In the genomic region with DNA sequence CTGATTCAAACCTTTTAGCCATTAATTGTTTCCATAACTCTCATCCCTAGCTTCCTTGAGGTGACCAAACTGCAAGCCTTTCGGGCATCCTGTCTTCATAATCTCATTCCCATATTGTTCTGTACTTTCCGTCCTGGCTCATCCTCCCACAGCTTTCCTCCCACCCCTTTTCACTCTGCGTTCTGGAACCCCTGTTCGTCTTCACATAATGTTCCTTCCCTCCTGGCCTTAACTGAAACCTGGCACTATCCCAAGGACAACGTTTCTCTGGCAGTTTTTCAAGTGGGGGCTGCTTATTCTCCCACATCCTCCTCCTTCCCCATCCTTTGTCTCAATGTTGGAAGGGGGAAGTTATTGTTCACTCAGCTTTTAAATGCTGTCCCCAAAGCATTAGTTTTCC, we compare ENCODE assay signal across 8 cellular contexts. TPM values are rescaled to one million over a fixed set of nuclear protein-coding genes. Genes with fewer than 3 reads are reported as not detected.
DNase-seq lines count a peak whose midpoint lies in the region; ATAC-seq, FAIRE-seq and TF ChIP-seq lines count a peak whose summit lies in the region.

No MANE protein-coding gene starts in this region.

- H3K4me1 ChIP-seq in iPS-18a (ENCODE audit: control insufficient read depth, low read depth, low read length), result peaks cover 12% of the 10 kb centered on the region

- no peaks in the 10 kb centered on the region for H3K27me3 Mint-ChIP-seq in activated CD4-positive, alpha-beta T cell treated with anti-CD3 and anti-CD28 coated beads for 36 hours
- H3K27me3 Mint-ChIP-seq in activated naive CD8-positive, alpha-beta T cell, result no peaks in the 10 kb centered on the region
- H3K27me3 Mint-ChIP-seq in stimulated activated naive CD8-positive, alpha-beta T cell treated with anti-CD3 and anti-CD28 coated beads, Interleukin-15, amount 100 ng/mL, for 72 hours, result no peaks in the 10 kb centered on the region

- POLR2A ChIA-PET in activated CD4-positive, alpha-beta T cell treated with anti-CD3 and anti-CD28 coated beads for 36 hours (lab: Charles Lee), result no interaction called here

- peaks cover 16% of the 10 kb centered on the region for H3K9me3 Mint-ChIP-seq in activated CD4-positive, alpha-beta T cell treated with anti-CD3 and anti-CD28 coated beads for 36 hours (ENCODE audit: low read depth)
- H3K9me3 Mint-ChIP-seq in activated naive CD8-positive, alpha-beta T cell (ENCODE audit: low read depth), result peaks cover 17% of the 10 kb centered on the region
- peaks cover 28 to 35% of the 10 kb centered on the region in 2 donors for H3K9me3 Mint-ChIP-seq in stimulated activated naive CD8-positive, alpha-beta T cell treated with anti-CD3 and anti-CD28 coated beads, Interleukin-15, amount 100 ng/mL, for 72 hours

- peak overlapping the region; percentile 100 for H3K27ac Mint-ChIP-seq in activated CD4-positive, alpha-beta T cell treated with anti-CD3 and anti-CD28 coated beads for 36 hours
- peak overlapping the region; percentile 78 for H3K27ac Mint-ChIP-seq in activated naive CD8-positive, alpha-beta T cell
- peak overlapping the region; percentile 29 to 84 for H3K27ac Mint-ChIP-seq in stimulated activated naive CD8-positive, alpha-beta T cell treated with anti-CD3 and anti-CD28 coated beads, Interleukin-15, amount 100 ng/mL, for 72 hours

- peaks cover 39% of the 10 kb centered on the region for H3K36me3 ChIP-seq in iPS-18a (ENCODE audit: control insufficient read depth, low read depth, low read length)

- ATAC-seq in activated CD4-positive, alpha-beta T cell treated with anti-CD3 and anti-CD28 coated beads for 36 hours, result no peak
- ATAC-seq in stimulated activated naive CD8-positive, alpha-beta T cell treated with anti-CD3 and anti-CD28 coated beads, Interleukin-15, amount 100 ng/mL, for 72 hours, result no peak

- no peak overlapping the region for H3K9ac ChIP-seq in iPS-18a (ENCODE audit: low read length)

- H3K9me3 ChIP-seq in iPS-18a (ENCODE audit: control insufficient read depth, low read depth, low read length), result peaks cover 7% of the 10 kb centered on the region

- CTCF ChIA-PET in activated CD4-positive, alpha-beta T cell treated with anti-CD3 and anti-CD28 coated beads for 36 hours (lab: Charles Lee), result interaction anchor here (1.0 kb wide), 1 partner anchor 10 kb away, joined by 3 read pairs; no protein-coding TSS in a partner anchor

- H3K27ac ChIP-seq in iPS-18a (ENCODE audit: low read length), result no peak overlapping the region

- FAIRE-seq in GM12892 (lab: Jason Lieb, UNC), result no peak

- peak overlapping the region; percentile 85 for H3K4me3 ChIP-seq in iPS-18a (ENCODE audit: low read length)

- H3K36me3 Mint-ChIP-seq in activated CD4-positive, alpha-beta T cell treated with anti-CD3 and anti-CD28 coated beads for 36 hours (ENCODE audit: low read depth), result peaks cover 83% of the 10 kb centered on the region
- H3K36me3 Mint-ChIP-seq in activated naive CD8-positive, alpha-beta T cell, result peaks cover 59% of the 10 kb centered on the region

- H3K27me3 ChIP-seq in iPS-18a (ENCODE audit: control insufficient read depth, insufficient read depth, low read length), result no peaks in the 10 kb centered on the region

- DNase-seq in activated CD4-positive, alpha-beta T cell treated with anti-CD3 and anti-CD28 coated beads for 36 hours, result no peak
- DNase-seq in activated CD4-positive, alpha-beta T cell treated with anti-CD3 and anti-CD28 coated beads for 48 hours, result no peak
- no peak for DNase-seq in stimulated activated naive CD8-positive, alpha-beta T cell treated with anti-CD3 and anti-CD28 coated beads, Interleukin-15, amount 100 ng/mL, for 72 hours
- DNase-seq in LoVo (ENCODE audit: low spot score), result no peak
- DNase-seq in GM12892 (ENCODE audit: insufficient read length), result no peak
- DNase-seq in NCI-H2196 (lab: John Stamatoyannopoulos, UW; ENCODE audit: unreplicated experiment), result no peak

- peak overlapping the region; percentile 94 for H3K4me3 Mint-ChIP-seq in activated CD4-positive, alpha-beta T cell treated with anti-CD3 and anti-CD28 coated beads for 36 hours
- peak overlapping the region; percentile 98 for H3K4me3 Mint-ChIP-seq in activated naive CD8-positive, alpha-beta T cell
- peak overlapping the region; percentile 89 for H3K4me3 Mint-ChIP-seq in stimulated activated naive CD8-positive, alpha-beta T cell treated with anti-CD3 and anti-CD28 coated beads, Interleukin-15, amount 100 ng/mL, for 72 hours

- intact Hi-C loops in activated CD4-positive, alpha-beta T cell treated with anti-CD3 and anti-CD28 coated beads for 36 hours (cut with DNase I, micrococcal nuclease), result loop anchor here in 1 of 2 experiments (5.0 kb wide), 1 partner anchor 1578 kb away; the partner anchor contains the start of gene NR4A3

- TF ChIP-seq POLR2A in GM12892 (IDR thresholded peaks at IDR 0.05; ENCODE audit: low read depth, low read length), result no peak

- peaks cover 56% of the 10 kb centered on the region for H3K4me1 Mint-ChIP-seq in activated CD4-positive, alpha-beta T cell treated with anti-CD3 and anti-CD28 coated beads for 36 hours
- H3K4me1 Mint-ChIP-seq in activated naive CD8-positive, alpha-beta T cell (ENCODE audit: low read depth), result peaks cover 61% of the 10 kb centered on the region
- H3K4me1 Mint-ChIP-seq in stimulated activated naive CD8-positive, alpha-beta T cell treated with anti-CD3 and anti-CD28 coated beads, Interleukin-15, amount 100 ng/mL, for 72 hours, result peaks cover 57% of the 10 kb centered on the region

RNA-seq across cellular contexts. Expression of gene ZNF189, which starts 1.5 kb away (rescaled TPM):
- total RNA-seq in activated CD4-positive, alpha-beta T cell treated with anti-CD3 and anti-CD28 coated beads for 36 hours, result 10 to 100 TPM; 10.2 to 13.1 TPM
- 8.2 TPM for polyA plus RNA-seq in GM12892 (2012; ENCODE audit: missing spikeins)

RNA-seq across cellular contexts. Expression of gene MRPL50, which starts 1.7 kb away (rescaled TPM):
- total RNA-seq in activated CD4-positive, alpha-beta T cell treated with anti-CD3 and anti-CD28 coated beads for 36 hours, result 10 to 100 TPM; 15.5 to 17.0 TPM
- 15.1 TPM for polyA plus RNA-seq in GM12892 (2012; ENCODE audit: missing spikeins)

RNA-seq across cellular contexts. Expression of gene BAAT, which starts 15.3 kb away (rescaled TPM):
- total RNA-seq in activated CD4-positive, alpha-beta T cell treated with anti-CD3 and anti-CD28 coated beads for 36 hours, result under 1 TPM in 1 of 2 experiments, not detected in 1; 0.07 TPM
- polyA plus RNA-seq in GM12892 (2012; ENCODE audit: missing spikeins), result not detected

RNA-seq across cellular contexts. Expression of gene ALDOB, which starts 35.5 kb away (rescaled TPM):
- not detected for total RNA-seq in activated CD4-positive, alpha-beta T cell treated with anti-CD3 and anti-CD28 coated beads for 36 hours
- polyA plus RNA-seq in GM12892 (2012; ENCODE audit: missing spikeins), result not detected
